Comparison of ENCODE assay signal across 9 cellular contexts in the genomic region with DNA sequence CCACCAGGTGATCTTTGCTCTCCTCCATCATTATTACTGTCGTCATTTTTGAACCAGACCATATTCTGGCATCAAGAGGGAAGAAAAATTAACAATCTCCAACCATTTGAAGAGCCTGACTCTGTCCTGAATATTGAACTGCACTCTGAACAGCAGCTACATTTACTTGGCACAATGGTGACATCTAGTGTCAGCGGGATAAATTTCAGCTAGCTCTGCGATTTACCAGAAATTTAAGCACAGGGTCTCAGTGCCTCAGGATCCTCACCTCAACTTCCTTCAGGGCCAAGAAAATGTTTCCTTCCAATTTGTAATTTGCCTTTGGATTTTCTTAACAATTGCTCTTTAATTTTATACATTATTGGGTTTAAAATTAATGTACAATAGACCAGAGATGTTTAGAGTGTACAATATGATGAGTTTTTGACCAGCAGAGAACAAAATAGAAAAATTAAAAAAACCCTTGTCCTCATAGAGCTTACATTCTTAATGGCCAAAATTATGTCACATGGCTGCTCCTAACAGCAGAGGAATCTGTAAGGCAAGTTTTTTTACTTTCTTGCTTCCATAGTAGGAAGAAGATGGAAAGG. TPM values are rescaled to one million over a fixed set of nuclear protein-coding genes. Genes with fewer than 3 reads are reported as not detected.
DNase-seq lines count a peak whose midpoint lies in the region; ATAC-seq, FAIRE-seq and TF ChIP-seq lines count a peak whose summit lies in the region.
"Had no signal": no experiment of that assay in that cellular context is flagged by ENCODE, and none has a peak within 500 bp of the region (broad histone marks: within the 10 kb centered on the region; RNA-seq: fewer than 3 reads in every experiment).

No MANE protein-coding gene starts in this region.

- no peak for FAIRE-seq in bronchial epithelial cell (lab: Jason Lieb, UNC)

- ATAC-seq in GM18870 (IDR thresholded peaks at IDR 0.05; ENCODE audit: unreplicated experiment) (peak; percentile 43), GM21529 (IDR thresholded peaks at IDR 0.05; ENCODE audit: unreplicated experiment) (no peak)

- DNase-seq in Ammon's horn (ENCODE audit: low spot score) (peak; percentile 81), NCI-H1105 (lab: John Stamatoyannopoulos, UW) (peak; percentile 3), T-helper 9 cell (peak; percentile 21), bronchial epithelial cell (ENCODE audit: low read depth) (peak; percentile 59), left kidney (ENCODE audit: low read depth, low spot score) (peak; percentile 74)
- DNase-seq in stimulated activated CD8-positive, alpha-beta memory T cell treated with anti-CD3 and anti-CD28 coated beads, Interleukin-15, amount 100 ng/mL, for 1 hour (ENCODE audit: low read depth): peak; percentile 20
- DNase-seq: right cardiac atrium had no signal

- no peaks in the 10 kb centered on the region for H3K27me3 ChIP-seq in bronchial epithelial cell (ENCODE audit: control insufficient read depth, insufficient read depth, low read length)

- no peak overlapping the region for H3K4me3 ChIP-seq in bronchial epithelial cell (ENCODE audit: low read depth, low read length)

- TF ChIP-seq CTCF in bronchial epithelial cell (IDR thresholded peaks at IDR 0.05; ENCODE audit: insufficient read depth, low read length, severe bottlenecking): peak; percentile 65

- no peaks in the 10 kb centered on the region for H3K36me3 ChIP-seq in bronchial epithelial cell (ENCODE audit: control insufficient read depth, insufficient read depth, low read length)

RNA-seq across cellular contexts. Expression of a gene that starts 10.7 kb away (rescaled TPM):
- 2.6 and 3.2 TPM in 2 replicates for total RNA-seq in bronchial epithelial cell

RNA-seq across cellular contexts. Expression of a gene that starts 26.4 kb away (rescaled TPM):
- total RNA-seq in bronchial epithelial cell: under 0.01 and 0.26 TPM in 2 replicates
- total RNA-seq: right cardiac atrium had no signal

RNA-seq across cellular contexts. Expression of a gene that starts 37.8 kb away (rescaled TPM):
- total RNA-seq in bronchial epithelial cell: 7.9 and 8.1 TPM in 2 replicates

RNA-seq across cellular contexts. Expression of a gene that starts 58.0 kb away (rescaled TPM):
- not detected in 2 replicates for total RNA-seq in bronchial epithelial cell
- total RNA-seq: right cardiac atrium had no signal

Comparison
In these comparisons a context has a peak if more than half of its experiments do, and no peak if none do; other contexts are left out.
1. DNase-seq: peak in every context shown above with its lines; median percentile 81 in Ammon's horn; 74 in left kidney; 59 in bronchial epithelial cell; 21 in T-helper 9 cell; 20 in stimulated activated CD8-positive, alpha-beta memory T cell treated with anti-CD3 and anti-CD28 coated beads, Interleukin-15, amount 100 ng/mL, for 1 hour; 3 in NCI-H1105.